ENCODE assay signal across 34 cellular contexts in genomic region chrX:111662314-111662713, GRCh38.
"Had no signal": no experiment of that assay in that cellular context is flagged by ENCODE, and none has a peak within 500 bp of the region (broad histone marks: within the 10 kb centered on the region; RNA-seq: fewer than 3 reads in every experiment).

No MANE protein-coding gene starts in this region.

- H3K9me3 ChIP-seq: ascending aorta, colonic mucosa, esophagus squamous epithelium, neutrophil, ovary, right atrium auricular region, stomach, thyroid gland, upper lobe of left lung had no signal

- H3K36me3 ChIP-seq: ascending aorta, cardiac muscle cell, colonic mucosa, esophagus squamous epithelium, neutrophil, ovary, right atrium auricular region, stomach, thyroid gland, upper lobe of left lung had no signal

- H3K4me3 ChIP-seq: ascending aorta, cardiac muscle cell, colonic mucosa, esophagus squamous epithelium, ovary, right atrium auricular region, smooth muscle cell, stomach, thyroid gland, upper lobe of left lung had no signal

- H3K4me1 ChIP-seq: ascending aorta, colonic mucosa, esophagus squamous epithelium, right atrium auricular region, stomach, thyroid gland, upper lobe of left lung had no signal

- H3K4me2 ChIP-seq: smooth muscle cell had no signal

- H3K27me3 ChIP-seq: ascending aorta, cardiac muscle cell, colonic mucosa, esophagus squamous epithelium, neutrophil, ovary, right atrium auricular region, stomach, thyroid gland, upper lobe of left lung had no signal

- DNase-seq: activated CD4-positive, alpha-beta memory T cell treated with anti-CD3 and anti-CD28 coated beads for 36 hours; activated CD4-positive, alpha-beta T cell treated with anti-CD3 and anti-CD28 coated beads for 48 hours; activated CD8-positive, alpha-beta memory T cell treated with anti-CD3 and anti-CD28 coated beads, Interleukin-2, amount 50 U/mL, for 48 hours; activated gamma-delta T cell; activated naive CD4-positive, alpha-beta T cell treated with anti-CD3 and anti-CD28 coated beads, Interleukin-2, amount 10 ng/mL, durations not matched to agents 7 days and 5 days; activated naive CD8-positive, alpha-beta T cell treated with anti-CD3 and anti-CD28 coated beads, Interleukin-2, amount 10 ng/mL, durations not matched to agents 7 days and 5 days; activated T-cell treated with anti-CD3 and anti-CD28 coated beads, Interleukin-2, amount 50 U/mL, for 24 hours; cerebellar nuclear complex; colonic mucosa; effector CD8-positive, alpha-beta T cell; esophagus squamous epithelium; islet precursor cell; left cardiac atrium; mammary epithelial cell; naive B cell; nephron progenitor cell; ovary; stimulated activated CD4-positive, alpha-beta T cell treated with anti-CD3 and anti-CD28 coated beads, Interleukin-1b, Interleukin-23, amount 100 ng/mL, for 48 hours; stimulated activated CD4-positive, alpha-beta T cell treated with anti-CD3 and anti-CD28 coated beads, Interleukin-4, amount 100 ng/mL, for 4 hours; stimulated activated CD8-positive, alpha-beta memory T cell treated with anti-CD3 and anti-CD28 coated beads, Interleukin-4, amount 100 ng/mL, for 48 hours; stimulated activated naive B cell treated with anti-CD40 and anti-IgM and Interleukin-4, amounts not matched to agents 10 μg/mL and 1 μg/mL and 100 μg/mL, for 72 hours; stomach; T-helper 2 cell; thyroid gland; upper lobe of left lung had no signal

- FAIRE-seq: endometrium, frontal cortex had no signal

- H3K27ac ChIP-seq: ascending aorta, cardiac muscle cell, colonic mucosa, epithelial cell of prostate, esophagus squamous epithelium, neutrophil, ovary, right atrium auricular region, stomach, thyroid gland, upper lobe of left lung, VCaP had no signal
